In genomic region chr7:1370738-1371137, GRCh38 we compare ENCODE assay signal across 30 cellular contexts.
"Had no signal": no experiment of that assay in that cellular context is flagged by ENCODE, and none has a peak within 500 bp of the region (broad histone marks: within the 10 kb centered on the region; RNA-seq: fewer than 3 reads in every experiment).

No MANE protein-coding gene starts in this region.

- H3K9me3 Mint-ChIP-seq: activated CD4-positive, alpha-beta T cell treated with anti-CD3 and anti-CD28 coated beads, Interleukin-2, amount 10 ng/mL, durations not matched to agents 24 days and 14 days; activated T-helper 17 cell treated with anti-CD3 and anti-CD28 coated beads, Interleukin-2, amount 50 U/mL, for 72 hours had no signal

- H3K4me1 Mint-ChIP-seq: activated naive CD8-positive, alpha-beta T cell treated with anti-CD3 and anti-CD28 coated beads for 36 hours; activated T-helper 17 cell treated with anti-CD3 and anti-CD28 coated beads, Interleukin-2, amount 50 U/mL, for 72 hours had no signal

- H3K36me3 ChIP-seq: ascending aorta, breast epithelium, WERI-Rb-1 had no signal

- DNase-seq: activated CD4-positive, alpha-beta T cell treated with anti-CD3 and anti-CD28 coated beads, Interleukin-2, amount 10 ng/mL, durations not matched to agents 24 days and 14 days; activated CD4-positive, alpha-beta T cell treated with anti-CD3 and anti-CD28 coated beads, Interleukin-2, amount 50 U/mL, for 4 hours; activated CD8-positive, alpha-beta T cell treated with anti-CD3 and anti-CD28 coated beads for 36 hours; activated effector memory CD4-positive, alpha-beta T cell treated with anti-CD3 and anti-CD28 coated beads, Interleukin-2, amount 50 U/mL, for 16 hours; activated naive CD4-positive, alpha-beta T cell; activated naive CD4-positive, alpha-beta T cell treated with anti-CD3 and anti-CD28 coated beads, Interleukin-2, amount 50 U/mL, for 16 hours; activated naive CD8-positive, alpha-beta T cell treated with anti-CD3 and anti-CD28 coated beads for 36 hours; activated T-cell treated with anti-CD3 and anti-CD28 coated beads, Interleukin-2, amount 50 U/mL, for 1 hour; activated T-cell treated with anti-CD3 and anti-CD28 coated beads, Interleukin-2, amount 50 U/mL, for 72 hours; amygdala; body of pancreas; NCI-H1105; NCI-H1417 treated with DMSO at 0.1 percent for 48 hours; NCI-H187 treated with DMSO at 0.1 percent for 48 hours; NCI-H2081; NCI-H2171 treated with DMSO at 0.1 percent for 48 hours; NCI-H226; NCI-H446 treated with DMSO at 0.1 percent for 48 hours; NCI-H524; NK-92 treated with Interleukin-12 subunit alpha and Interleukin-12 subunit beta, amount 100 ng/mL, for 24 hours; PC-3; Right ventricle myocardium superior; SW 1271; T1000; WERI-Rb-1 had no signal

- H3K4me3 Mint-ChIP-seq: activated CD4-positive, alpha-beta T cell treated with anti-CD3 and anti-CD28 coated beads, Interleukin-2, amount 10 ng/mL, durations not matched to agents 24 days and 14 days; activated CD8-positive, alpha-beta T cell treated with anti-CD3 and anti-CD28 coated beads for 36 hours; activated naive CD8-positive, alpha-beta T cell treated with anti-CD3 and anti-CD28 coated beads for 36 hours; activated T-cell treated with anti-CD3 and anti-CD28 coated beads, Interleukin-2, amount 50 U/mL, for 72 hours; activated T-helper 17 cell treated with anti-CD3 and anti-CD28 coated beads, Interleukin-2, amount 50 U/mL, for 72 hours had no signal

- H3K9me3 ChIP-seq: ascending aorta had no signal

- H3K4me1 ChIP-seq: ascending aorta, body of pancreas, breast epithelium had no signal

- FAIRE-seq: RCC 7860 had no signal

- H3K27ac Mint-ChIP-seq: activated CD4-positive, alpha-beta T cell treated with anti-CD3 and anti-CD28 coated beads, Interleukin-2, amount 10 ng/mL, durations not matched to agents 24 days and 14 days; activated CD8-positive, alpha-beta T cell treated with anti-CD3 and anti-CD28 coated beads for 36 hours; activated naive CD8-positive, alpha-beta T cell treated with anti-CD3 and anti-CD28 coated beads for 36 hours; activated T-cell treated with anti-CD3 and anti-CD28 coated beads, Interleukin-2, amount 50 U/mL, for 72 hours; activated T-helper 17 cell treated with anti-CD3 and anti-CD28 coated beads, Interleukin-2, amount 50 U/mL, for 72 hours had no signal

- H3K27ac ChIP-seq: ascending aorta, body of pancreas, breast epithelium, RWPE1, WERI-Rb-1 had no signal

- H3K36me3 Mint-ChIP-seq: activated naive CD8-positive, alpha-beta T cell treated with anti-CD3 and anti-CD28 coated beads for 36 hours had no signal

- H3K4me3 ChIP-seq: ascending aorta, body of pancreas, breast epithelium had no signal

- ATAC-seq: activated CD8-positive, alpha-beta T cell treated with anti-CD3 and anti-CD28 coated beads for 36 hours; activated T-cell treated with anti-CD3 and anti-CD28 coated beads, Interleukin-2, amount 50 U/mL, for 72 hours; activated T-helper 17 cell treated with anti-CD3 and anti-CD28 coated beads, Interleukin-2, amount 50 U/mL, for 72 hours; body of pancreas; PC-3 had no signal
